In genomic region chr12:16112626-16113560, GRCh38 we compare ENCODE assay signal across 15 cellular contexts.
DNase-seq lines count a peak whose midpoint lies in the region; ATAC-seq, FAIRE-seq and TF ChIP-seq lines count a peak whose summit lies in the region.
"Had no signal": no experiment of that assay in that cellular context is flagged by ENCODE, and none has a peak within 500 bp of the region (broad histone marks: within the 10 kb centered on the region; RNA-seq: fewer than 3 reads in every experiment).

No MANE protein-coding gene starts in this region.

- peaks cover 15% of the 10 kb centered on the region for H3K4me1 ChIP-seq in HUES6 (ENCODE audit: control insufficient read depth, insufficient read depth, low read length)
- H3K4me1 ChIP-seq: heart right ventricle had no signal

- no peak overlapping the region for H3K27ac ChIP-seq in HUES6 (ENCODE audit: low read depth, low read length)
- H3K27ac ChIP-seq: coronary artery, heart right ventricle had no signal

- no peak overlapping the region for H3K9ac ChIP-seq in HUES6 (ENCODE audit: low read length)

- H3K9me3 ChIP-seq in HUES6 (ENCODE audit: control insufficient read depth, insufficient read depth, low read depth, low read length): no peaks in the 10 kb centered on the region
- H3K9me3 ChIP-seq: heart right ventricle had no signal

- no peak for TF ChIP-seq CTCF in AG09319 (IDR thresholded peaks at IDR 0.05; ENCODE audit: low read depth, low read length)
- TF ChIP-seq CTCF in fibroblast of villous mesenchyme (IDR thresholded peaks at IDR 0.05; ENCODE audit: insufficient read depth, low read depth, low read length): no peak
- no peak for TF ChIP-seq CTCF in D721Med (IDR thresholded peaks at IDR 0.05; ENCODE audit: insufficient read depth, missing control alignments)

- DNase-seq in AG09319 (ENCODE audit: extremely low read depth, low read depth): peak; percentile 4
- peak; percentile 32 for DNase-seq in NCI-H345 treated with DMSO at 0.1 percent for 48 hours (lab: John Stamatoyannopoulos, UW; ENCODE audit: unreplicated experiment)
- peak; percentile 2 for DNase-seq in fibroblast of villous mesenchyme (ENCODE audit: low read depth)
- DNase-seq in D721Med (ENCODE audit: insufficient read length, low spot score): no peak
- no peak for DNase-seq in stimulated activated CD4-positive, alpha-beta T cell treated with anti-CD3 and anti-CD28 coated beads, Interleukin-4, amount 100 ng/mL, for 24 hours
- no peak for DNase-seq in HCEC 1CT
- DNase-seq: activated CD4-positive, alpha-beta T cell treated with anti-CD3 and anti-CD28 coated beads, Interleukin-2, amount 50 U/mL, for 48 hours; activated naive CD4-positive, alpha-beta T cell treated with anti-CD3 and anti-CD28 coated beads, Interleukin-2, amount 10 ng/mL, durations not matched to agents 7 days and 5 days; naive thymus-derived CD4-positive, alpha-beta T cell; NCI-H446; SW 1271 had no signal

- FAIRE-seq in D721Med (lab: Jason Lieb, UNC): no peak

- H3K4me3 ChIP-seq in HUES6 (ENCODE audit: low read depth, low read length): peak overlapping the region; percentile 43
- no peak overlapping the region for H3K4me3 ChIP-seq in fibroblast of villous mesenchyme (ENCODE audit: low read depth, low read length)
- H3K4me3 ChIP-seq: coronary artery, heart right ventricle had no signal

- no peaks in the 10 kb centered on the region for H3K36me3 ChIP-seq in HUES6 (ENCODE audit: control insufficient read depth, insufficient read depth, low read length)
- H3K36me3 ChIP-seq: heart right ventricle had no signal

- no peaks in the 10 kb centered on the region for H3K27me3 ChIP-seq in HUES6 (ENCODE audit: control insufficient read depth, insufficient read depth, low read length)
- H3K27me3 ChIP-seq: heart right ventricle had no signal

- no peak for ATAC-seq in HG02870 (IDR thresholded peaks at IDR 0.05; ENCODE audit: unreplicated experiment)
- ATAC-seq: naive thymus-derived CD4-positive, alpha-beta T cell had no signal

Comparison
In these comparisons a context has a peak if more than half of its experiments do, and no peak if none do; other contexts are left out.
1. DNase-seq: peak in AG09319 (single experiment), NCI-H345 treated with DMSO at 0.1 percent for 48 hours (single experiment) and fibroblast of villous mesenchyme (single experiment); none in D721Med (single experiment), stimulated activated CD4-positive, alpha-beta T cell treated with anti-CD3 and anti-CD28 coated beads, Interleukin-4, amount 100 ng/mL, for 24 hours (single experiment) and HCEC 1CT (single experiment).